ENCODE assay signal across 19 cellular contexts in the genomic region with DNA sequence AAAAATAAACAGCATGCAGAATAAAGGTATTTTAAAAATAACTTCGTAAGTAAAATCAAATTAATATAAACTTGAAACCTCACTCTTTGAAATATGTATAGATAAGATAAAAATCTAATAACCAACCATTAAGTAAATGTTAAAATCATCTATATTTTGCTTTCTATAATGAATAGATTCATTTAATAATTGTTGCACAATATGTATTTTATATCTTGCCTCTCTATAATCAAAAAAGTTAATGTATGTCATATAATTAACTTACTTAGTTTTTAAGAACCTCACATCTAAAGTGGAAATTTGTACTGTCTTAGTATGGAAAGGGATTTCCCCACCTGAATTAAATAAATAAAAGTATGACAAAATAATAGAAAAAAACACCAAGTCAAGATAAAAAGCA. TPM values are rescaled to one million over a fixed set of nuclear protein-coding genes. Genes with fewer than 3 reads are reported as not detected.
DNase-seq lines count a peak whose midpoint lies in the region; ATAC-seq, FAIRE-seq and TF ChIP-seq lines count a peak whose summit lies in the region.
"Had no signal": no experiment of that assay in that cellular context is flagged by ENCODE, and none has a peak within 500 bp of the region (broad histone marks: within the 10 kb centered on the region; RNA-seq: fewer than 3 reads in every experiment).

No MANE protein-coding gene starts in this region.

- DNase-seq in IMR-90 (no peak), K562 (ENCODE audit: extremely low read depth in 1 of 4, low spot score in 3 of 4) (no peak), frontal cortex (ENCODE audit: low spot score in 2 of 2) (no peak), pancreas (no peak), mucosa of gallbladder (ENCODE audit: low spot score) (no peak)
- DNase-seq in stimulated activated naive CD8-positive, alpha-beta T cell treated with anti-CD3 and anti-CD28 coated beads, Interleukin-15, Interleukin-2, amounts not matched to agents 100 U/mL and 50 U/mL, for 24 hours: no peak
- DNase-seq: 8988T; C1 segment of cervical spinal cord; Calu3; CD4-positive, alpha-beta memory T cell; COR-L47; DMS53; DMS79 treated with DMSO at 0.1 percent for 48 hours; GOT3; HFFc6 had no signal

- H2BK5ac ChIP-seq in IMR-90 (ENCODE audit: low read depth, low read length, poor library complexity, severe bottlenecking): no peak overlapping the region

- H3K14ac ChIP-seq in IMR-90 (replicated peaks; ENCODE audit: low read depth, low read length): no peak overlapping the region

- H3K23ac ChIP-seq in IMR-90 (ENCODE audit: low read depth, low read length): no peak overlapping the region

- intact Hi-C loops in IMR-90 (cut with micrococcal nuclease): no loop called here
- intact Hi-C loops in K562 (cut with micrococcal nuclease): no loop called here
- intact Hi-C loops in pancreas (cut with DNase I): no loop called here

- FAIRE-seq in K562 (lab: Jason Lieb, UNC) (no peak), frontal cortex (lab: Jason Lieb, UNC) (peak; percentile 88), pancreas (lab: Jason Lieb, UNC) (peak; percentile 96)
- FAIRE-seq: GM12892, H54 had no signal

- H3K9me3 ChIP-seq in IMR-90 (ENCODE audit: control insufficient read depth, insufficient read depth, low read length): no peaks in the 10 kb centered on the region
- no peaks in the 10 kb centered on the region for H3K9me3 ChIP-seq in K562 (replicated peaks; ENCODE audit: control insufficient read depth, insufficient read depth, low read depth, low read length)
- H3K9me3 ChIP-seq in pancreas: no peaks in the 10 kb centered on the region
- H3K9me3 ChIP-seq: HAP-1 had no signal

- H4K20me1 ChIP-seq in IMR-90 (ENCODE audit: insufficient read depth, low read length) (no peaks in the 10 kb centered on the region), K562 (replicated peaks; ENCODE audit: control insufficient read depth, insufficient read depth, low read length) (no peaks in the 10 kb centered on the region)

- dilution Hi-C loops in IMR-90 (cut with HindIII; ENCODE audit: low sequenced_read_pairs, unreplicated experiment): no loop called here

- ATAC-seq in IMR-90 (ENCODE audit: low read depth) (no peak), K562 (no peak), pancreas (no peak), HG02678 (IDR thresholded peaks at IDR 0.05; ENCODE audit: unreplicated experiment) (no peak)
- no peak for ATAC-seq in stimulated activated naive CD8-positive, alpha-beta T cell treated with anti-CD3 and anti-CD28 coated beads, Interleukin-15, Interleukin-2, amounts not matched to agents 100 U/mL and 50 U/mL, for 24 hours

- H3K4me3 ChIP-seq in IMR-90 (ENCODE audit: insufficient read depth, low read depth, low read length) (no peak overlapping the region), K562 (no peak overlapping the region), pancreas (no peak overlapping the region)
- H3K4me3 ChIP-seq: HAP-1 had no signal

- H3K79me1 ChIP-seq in IMR-90 (ENCODE audit: low read depth in 1 of 2, low read length in 2 of 2): peaks cover under 1 to 4% of the 10 kb centered on the region in 2 experiments; a peak in 1 of 4 replicates

- no CpG with 5 or more reads among the region's 1 CpG for WGBS in IMR-90 (ENCODE audit: extremely low coverage in 2 of 2, insufficient read length in 1 of 2), 2 experiments
- WGBS in K562 (ENCODE audit: insufficient coverage, low coverage, missing lambda C conversion rate): 84% methylated on average over 1 of the region's 1 CpG
- WGBS in pancreas, 2 donors: 91 to 95% methylated on average over 1 of the region's 1 CpG

- no peak overlapping the region for H3K56ac ChIP-seq in IMR-90 (ENCODE audit: extremely low read depth, insufficient read depth, low read length)

- no peak overlapping the region for H3K4me2 ChIP-seq in IMR-90 (ENCODE audit: low read depth, low read length)
- H3K4me2 ChIP-seq in K562 (ENCODE audit: insufficient read depth, low read length): no peak overlapping the region

- H2BK15ac ChIP-seq in IMR-90 (ENCODE audit: low read depth, low read length): no peak overlapping the region

- H3K9ac ChIP-seq in IMR-90 (ENCODE audit: low read depth, low read length): no peak overlapping the region
- H3K9ac ChIP-seq in K562 (ENCODE audit: insufficient read depth in 1 of 2, low read depth in 2 of 2, low read length in 2 of 2): no peak overlapping the region

- no peak for TF ChIP-seq EP300 in K562 (IDR thresholded peaks at IDR 0.05; ENCODE audit: low read length)

- H2AFZ ChIP-seq in IMR-90 (replicated peaks; ENCODE audit: low read length, poor library complexity) (no peak overlapping the region), K562 (ENCODE audit: low read depth, low read length) (no peak overlapping the region)

- TF ChIP-seq RAD21 in IMR-90 (IDR thresholded peaks at IDR 0.05; ENCODE audit: low read length): no peak
- TF ChIP-seq RAD21 in K562 (CRISPR knock-in tag; conservative IDR thresholded peaks at IDR 0.05 in 1 of 2, IDR thresholded peaks at IDR 0.05 in 1 of 2): no peak

- H4K8ac ChIP-seq in IMR-90 (ENCODE audit: low read depth in 2 of 2, low read length in 2 of 2): no peak overlapping the region

- no peak overlapping the region for H2AK5ac ChIP-seq in IMR-90 (ENCODE audit: low read depth, low read length)

- POLR2A ChIA-PET in IMR-90 (lab: Charles Lee; ENCODE audit: unreplicated experiment): no interaction called here
- POLR2A ChIA-PET in K562 (lab: Yijun Ruan, JAX): no interaction called here

- in situ Hi-C loops in IMR-90 (cut with MboI; ENCODE audit: low sequenced_read_pairs) (no loop called here), K562 (cut with MboI) (no loop called here)

- no peak overlapping the region for H2BK120ac ChIP-seq in IMR-90 (ENCODE audit: low read depth, low read length)

- H4K5ac ChIP-seq in IMR-90 (ENCODE audit: low read depth, low read length): no peak overlapping the region

- H3K4me1 ChIP-seq in IMR-90 (ENCODE audit: control insufficient read depth, insufficient read depth, low read length) (no peaks in the 10 kb centered on the region), K562 (replicated peaks in 1 of 2; ENCODE audit: control insufficient read depth in 2 of 2, insufficient read depth in 2 of 2, low read length in 2 of 2) (peaks cover 0 to 15% of the 10 kb centered on the region in 2 experiments; a peak in 2 of 5 replicates), pancreas (no peaks in the 10 kb centered on the region)

- no peak for TF ChIP-seq CTCF in IMR-90 (conservative IDR thresholded peaks at IDR 0.05; ENCODE audit: low read depth, low read length)
- no peak for TF ChIP-seq CTCF in K562 (IDR thresholded peaks at IDR 0.05 in 2 of 3, conservative IDR thresholded peaks at IDR 0.05 in 1 of 3; ENCODE audit: insufficient read depth in 2 of 3, low read depth in 1 of 3, low read length in 3 of 3)
- TF ChIP-seq CTCF in pancreas (IDR thresholded peaks at IDR 0.05): no peak

- no peaks in the 10 kb centered on the region for H3K79me2 ChIP-seq in K562 (ENCODE audit: control insufficient read depth, insufficient read depth, low read length)

- no peak overlapping the region for H4K91ac ChIP-seq in IMR-90 (ENCODE audit: insufficient read depth, low read depth, low read length)

- no peak overlapping the region for H3K18ac ChIP-seq in IMR-90 (ENCODE audit: low read depth, low read length)

- H3K27ac ChIP-seq in IMR-90 (ENCODE audit: insufficient read depth, low read length) (no peak overlapping the region), K562 (ENCODE audit: extremely low read depth, low read depth, low read length) (no peak overlapping the region), pancreas (no peak overlapping the region)

- H3K9me1 ChIP-seq in IMR-90 (ENCODE audit: insufficient read depth, low read length): no peaks in the 10 kb centered on the region
- no peaks in the 10 kb centered on the region for H3K9me1 ChIP-seq in K562 (ENCODE audit: control insufficient read depth, insufficient read depth, low read length)

- H2BK20ac ChIP-seq in IMR-90 (ENCODE audit: low read depth, low read length): no peak overlapping the region

- no peak for TF ChIP-seq POLR2A in IMR-90 (IDR thresholded peaks at IDR 0.05; ENCODE audit: low read depth, low read length)
- no peak for TF ChIP-seq POLR2A in K562 (conservative IDR thresholded peaks at IDR 0.05)

- BruUV-seq in IMR-90 (replicated peaks; lab: Mats Ljungman, UMichigan) (no TSS peak), K562 (replicated peaks; lab: Mats Ljungman, UMichigan) (no TSS peak)

- H2AK9ac ChIP-seq in IMR-90 (replicated peaks; ENCODE audit: low read depth, low read length, poor library complexity): no peak overlapping the region

- H3K36me3 ChIP-seq in IMR-90 (ENCODE audit: control insufficient read depth, insufficient read depth, low read length) (peaks cover 11% of the 10 kb centered on the region), K562 (ENCODE audit: control insufficient read depth, insufficient read depth, low read length) (peaks cover 16% of the 10 kb centered on the region; the same call in 2 of the 3 replicates), pancreas (no peaks in the 10 kb centered on the region)
- H3K36me3 ChIP-seq: HAP-1 had no signal

- no peak overlapping the region for H3K4ac ChIP-seq in IMR-90 (ENCODE audit: low read depth, low read length)

- H3K27me3 ChIP-seq in IMR-90 (ENCODE audit: control insufficient read depth, insufficient read depth, low read length) (no peaks in the 10 kb centered on the region), K562 (ENCODE audit: control insufficient read depth in 2 of 2, insufficient read depth in 2 of 2, low read length in 2 of 2) (no peaks in the 10 kb centered on the region), pancreas (no peaks in the 10 kb centered on the region)

- CTCF ChIA-PET in IMR-90 (lab: Yijun Ruan, JAX) (no interaction called here), K562 (lab: Yijun Ruan, JAX; ENCODE audit: low intra/inter-chr PET ratio) (interaction anchor here (1.1 kb wide), 1 partner anchor 580 kb away, joined by 3 read pairs; no protein-coding TSS in a partner anchor)

RNA-seq across cellular contexts. Expression of gene RBM34, which starts 42.4 kb away (rescaled TPM):
- 28.7 and 61.7 TPM in 2 replicates for total RNA-seq in IMR-90 (2012; rRNA removed)
- polyA plus RNA-seq in IMR-90 (2012; rRNA removed): 31.8 and 34.0 TPM in 2 replicates
- 11.0 and 16.7 TPM in 2 replicates for polyA plus RNA-seq in IMR-90 (2012; cell fraction: cytosol; rRNA removed)
- polyA plus RNA-seq in IMR-90 (2012; cell fraction: nucleus; rRNA removed; ENCODE audit: low replicate concordance): 5.5 and 27.9 TPM in 2 replicates
- total RNA-seq in K562 (2011; cell fraction: chromatin; rRNA removed; ENCODE audit: low replicate concordance): 85.0 and 159 TPM in 2 replicates
- total RNA-seq in K562 (2011; cell fraction: nucleolus; rRNA removed): 54.9 and 55.4 TPM in 2 replicates
- total RNA-seq in K562 (2011; cell fraction: nucleoplasm; rRNA removed): 63.6 and 66.9 TPM in 2 replicates
- 96.6 and 98.2 TPM in 2 replicates for total RNA-seq in K562 (2014; rRNA removed)
- total RNA-seq in K562 (2014; rRNA removed; fragmentation: Illumina TruSeq; extraction: Trizol): 135 and 160 TPM in 2 replicates
- total RNA-seq in K562 (2015; rRNA removed; fragmentation: Illumina TruSeq; extraction: Trizol): 154 and 162 TPM in 2 replicates
- 116 and 118 TPM in 2 replicates for total RNA-seq in K562 (2021)
- 57.7 and 64.0 TPM in 2 replicates for polyA plus RNA-seq in K562 (2011; rRNA removed)
- 24.3 and 29.9 TPM in 2 replicates for polyA plus RNA-seq in K562 (2011; cell fraction: cytosol; rRNA removed)
- polyA plus RNA-seq in K562 (2011; cell fraction: nucleus; rRNA removed): 26.5 and 31.5 TPM in 2 replicates
- polyA plus RNA-seq in K562 (2012): 146 and 159 TPM in 2 replicates
- 145 and 178 TPM in 2 replicates for polyA plus RNA-seq in K562 (2014; fragmentation: Illumina TruSeq; extraction: Trizol)
- polyA plus RNA-seq in K562 (2014; fragmentation: Nextera tagmentation; extraction: Ambion mirVana): 100 to 1,000 TPM; 116 to 141 TPM
- 99.9 and 124 TPM in 2 replicates for polyA plus RNA-seq in K562 (2014; rRNA removed)
- polyA minus RNA-seq in K562 (2011; rRNA and poly(A)+ RNA removed): 26.5 and 35.5 TPM in 2 replicates
- 15.4 and 17.8 TPM in 2 replicates for polyA minus RNA-seq in K562 (2011; cell fraction: cytosol; rRNA and poly(A)+ RNA removed)
- 34.7 and 56.6 TPM in 2 replicates for polyA minus RNA-seq in K562 (2011; cell fraction: nucleus; rRNA and poly(A)+ RNA removed)
- 58.7 TPM for total RNA-seq in frontal cortex
- total RNA-seq in pancreas: 10 to 100 TPM; 13.5 to 33.9 (median 23.4) TPM
- polyA plus RNA-seq in pancreas: 10 to 100 TPM; 43.2 to 45.1 TPM
- 51.0 TPM for total RNA-seq in mucosa of gallbladder
